Comparison of ENCODE assay signal across 8 cellular contexts in the genomic region with DNA sequence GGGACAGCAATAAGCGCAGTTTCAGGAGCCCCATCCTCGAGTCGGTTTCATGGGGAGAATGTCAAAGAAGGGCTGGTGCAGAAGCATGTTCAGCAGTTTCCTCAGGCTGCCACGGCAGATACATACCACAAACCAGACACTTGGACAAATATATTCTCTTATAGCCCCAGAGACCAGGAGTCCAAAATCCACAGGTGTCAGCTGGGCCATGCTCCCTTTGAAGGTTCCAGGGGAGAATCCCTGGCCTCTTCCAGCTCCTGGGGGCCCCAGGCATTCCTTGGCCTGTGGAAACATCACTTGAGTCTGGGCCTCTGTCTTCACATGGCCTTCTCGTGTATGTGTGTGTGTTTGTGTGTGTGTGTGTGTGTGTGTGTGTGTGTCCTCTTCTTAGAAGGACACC.
"Had no signal": no experiment of that assay in that cellular context is flagged by ENCODE, and none has a peak within 500 bp of the region (broad histone marks: within the 10 kb centered on the region; RNA-seq: fewer than 3 reads in every experiment).

No MANE protein-coding gene starts in this region.

- H3K9ac ChIP-seq: KMS-11 had no signal

- H3K4me2 ChIP-seq: KMS-11 had no signal

- H3K4me3 Mint-ChIP-seq: IgD-negative memory B cell had no signal

- DNase-seq: IMR-90, KBM-7, KG1 had no signal

- H3K27ac Mint-ChIP-seq: IgD-negative memory B cell had no signal

- H3K4me1 Mint-ChIP-seq: IgD-negative memory B cell had no signal

- H3K27ac ChIP-seq: HL-60, KMS-11 had no signal

- H3K27me3 Mint-ChIP-seq: IgD-negative memory B cell had no signal

- ATAC-seq: HepG2, K562 had no signal

- H3K4me3 ChIP-seq: K562 had no signal
